Comparison of ENCODE assay signal across 9 cellular contexts in the genomic region with DNA sequence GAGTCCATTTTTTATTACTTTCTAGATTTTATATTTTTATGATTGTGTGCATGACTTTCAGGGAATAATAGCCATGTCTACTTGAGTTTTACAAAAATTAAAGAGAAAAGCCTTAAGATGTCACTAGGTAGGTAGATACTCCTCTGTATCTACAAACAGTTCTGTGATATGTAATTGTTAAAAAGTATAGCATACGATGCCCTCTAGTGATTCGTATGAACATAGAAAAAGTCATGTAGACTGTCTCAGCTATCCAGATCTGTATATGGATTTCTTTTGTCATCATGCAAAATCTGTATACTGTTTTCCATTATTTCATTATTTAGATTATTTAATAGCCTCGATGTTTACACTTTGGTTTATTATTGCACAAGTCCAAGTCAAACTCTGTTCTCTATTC.
DNase-seq lines count a peak whose midpoint lies in the region; ATAC-seq, FAIRE-seq and TF ChIP-seq lines count a peak whose summit lies in the region.
"Had no signal": no experiment of that assay in that cellular context is flagged by ENCODE, and none has a peak within 500 bp of the region (broad histone marks: within the 10 kb centered on the region; RNA-seq: fewer than 3 reads in every experiment).

No MANE protein-coding gene starts in this region.

- CTCF ChIA-PET in WTC11 (lab: Charles Lee) = no interaction called here

- H3F3A ChIP-seq in OCI-LY1 (ENCODE audit: insufficient read depth, low read length) = no peaks in the 10 kb centered on the region

- no peaks in the 10 kb centered on the region for H4K20me1 ChIP-seq in OCI-LY1 (ENCODE audit: insufficient read depth, low read length)
- no peaks in the 10 kb centered on the region for H4K20me1 ChIP-seq in fibroblast of lung (ENCODE audit: control insufficient read depth, extremely low read depth, insufficient read depth, low read length)

- FAIRE-seq in GM12891 (lab: Jason Lieb, UNC) = no peak

- no peak for TF ChIP-seq POLR2A in GM12891 (IDR thresholded peaks at IDR 0.05; ENCODE audit: low read depth, low read length)

- peak; percentile 54 for ATAC-seq in HG03457 (IDR thresholded peaks at IDR 0.05; ENCODE audit: unreplicated experiment)
- no peak for ATAC-seq in stimulated activated naive CD8-positive, alpha-beta T cell treated with anti-CD3 and anti-CD28 coated beads, Interleukin-15, Interleukin-2, amounts not matched to agents 100 U/mL and 50 U/mL, for 24 hours
- no peak for ATAC-seq in WTC11

- H3K79me2 ChIP-seq in OCI-LY1 (ENCODE audit: insufficient read depth, low read length) (no peaks in the 10 kb centered on the region), fibroblast of lung (ENCODE audit: control insufficient read depth, insufficient read depth, low read length) (no peaks in the 10 kb centered on the region)

- H3K4me2 ChIP-seq in OCI-LY1 (ENCODE audit: low read length) (no peak overlapping the region), fibroblast of lung (ENCODE audit: extremely low read depth, insufficient read depth, low read length) (no peak overlapping the region)

- DNase-seq in AG09319 (ENCODE audit: extremely low read depth, low read depth) = no peak
- peak; percentile 11 to 53 for DNase-seq in fibroblast of lung (ENCODE audit: low read depth in 2 of 2)
- DNase-seq in stimulated activated CD4-positive, alpha-beta T cell treated with anti-CD3 and anti-CD28 coated beads, Interleukin-15, amount 100 ng/mL, for 24 hours = no peak
- no peak for DNase-seq in GM12891 (ENCODE audit: insufficient read length, low spot score)
- DNase-seq in stimulated activated naive CD8-positive, alpha-beta T cell treated with anti-CD3 and anti-CD28 coated beads, Interleukin-15, Interleukin-2, amounts not matched to agents 100 U/mL and 50 U/mL, for 24 hours = no peak
- no peak for DNase-seq in WTC11 (ENCODE audit: low spot score)
- DNase-seq: stimulated activated CD4-positive, alpha-beta T cell treated with anti-CD3 and anti-CD28 coated beads, Interleukin-2, amount 100 ng/mL, for 48 hours had no signal

- H3K9me3 ChIP-seq in OCI-LY1 (ENCODE audit: low read length) (no peaks in the 10 kb centered on the region), fibroblast of lung (ENCODE audit: control insufficient read depth, insufficient read depth, low read depth, low read length) (no peaks in the 10 kb centered on the region)

- no peaks in the 10 kb centered on the region for H3K36me3 Mint-ChIP-seq in WTC11

- H3K27me3 Mint-ChIP-seq in WTC11 (ENCODE audit: low read depth) = no peaks in the 10 kb centered on the region

- H3K27me3 ChIP-seq in OCI-LY1 (ENCODE audit: insufficient read depth, low read length) (no peaks in the 10 kb centered on the region), fibroblast of lung (ENCODE audit: control insufficient read depth, insufficient read depth, low read length) (no peaks in the 10 kb centered on the region)

- no peak overlapping the region for H3K4me3 Mint-ChIP-seq in WTC11

- no peaks in the 10 kb centered on the region for H3K9me2 ChIP-seq in OCI-LY1 (ENCODE audit: low read depth, low read length)

- POLR2A ChIA-PET in WTC11 (lab: Charles Lee) = no interaction called here

- peaks cover under 1% of the 10 kb centered on the region for H3K4me1 Mint-ChIP-seq in WTC11

- H3K27ac ChIP-seq in OCI-LY1 (ENCODE audit: low read depth, low read length, poor library complexity, severe bottlenecking) (no peak overlapping the region), fibroblast of lung (ENCODE audit: insufficient read depth, low read length) (no peak overlapping the region)

- H3K4me3 ChIP-seq in OCI-LY1 (ENCODE audit: low read depth, low read length, poor library complexity, severe bottlenecking) (no peak overlapping the region), fibroblast of lung (replicated peaks in 1 of 4; ENCODE audit: control extremely low read depth in 1 of 4, insufficient read depth in 1 of 4, low read depth in 3 of 4, low read length in 4 of 4) (no peak overlapping the region)

- H3K9ac ChIP-seq in OCI-LY1 (ENCODE audit: low read length) (no peak overlapping the region), fibroblast of lung (ENCODE audit: insufficient read depth, low read length) (no peak overlapping the region)

- H3K27ac Mint-ChIP-seq in WTC11 = no peak overlapping the region

- H3K4me1 ChIP-seq in OCI-LY1 (ENCODE audit: insufficient read depth, low read length, severe bottlenecking) (no peaks in the 10 kb centered on the region), fibroblast of lung (ENCODE audit: control insufficient read depth, extremely low read depth, insufficient read depth, low read length) (no peaks in the 10 kb centered on the region)

- H2AFZ ChIP-seq in OCI-LY1 (ENCODE audit: low read length) = no peak overlapping the region
- H2AFZ ChIP-seq in fibroblast of lung (ENCODE audit: low read length) = no peak overlapping the region

- H3K9me3 Mint-ChIP-seq in WTC11 = peaks cover 7% of the 10 kb centered on the region; the same call in 1 of the 2 replicates

- TF ChIP-seq CTCF in AG09319 (IDR thresholded peaks at IDR 0.05; ENCODE audit: low read depth, low read length) (peak; percentile 17), OCI-LY1 (IDR thresholded peaks at IDR 0.05; ENCODE audit: low read length) (peak; percentile 32; the same call in 1 of the 2 replicates), fibroblast of lung (conservative IDR thresholded peaks at IDR 0.05 in 1 of 2, IDR thresholded peaks at IDR 0.05 in 1 of 2; ENCODE audit: low read depth in 1 of 2, low read length in 2 of 2) (no peak), WTC11 (IDR thresholded peaks at IDR 0.05) (no peak)

- H3K36me3 ChIP-seq in OCI-LY1 (ENCODE audit: insufficient read depth, low read length) = no peaks in the 10 kb centered on the region
- no peaks in the 10 kb centered on the region for H3K36me3 ChIP-seq in fibroblast of lung (ENCODE audit: control insufficient read depth, insufficient read depth, low read length)

TF ChIP-seq in GM12891, 5 proteins besides CTCF, POLR2A, EP300 and RAD21:
- TF ChIP-seq POLR2AphosphoS5 (IDR thresholded peaks at IDR 0.05; ENCODE audit: low read depth, low read length) (no peak), POU2F2 (IDR thresholded peaks at IDR 0.05; ENCODE audit: low read depth, low read length) (no peak), TAF1 (IDR thresholded peaks at IDR 0.05; ENCODE audit: low read depth, low read length) (no peak), SPI1 (IDR thresholded peaks at IDR 0.05; ENCODE audit: low read depth, low read length) (no peak), PAX5 (IDR thresholded peaks at IDR 0.05; ENCODE audit: insufficient read depth, low read length, severe bottlenecking) (no peak)

TF ChIP-seq in WTC11, 78 proteins besides CTCF, POLR2A, EP300 and RAD21 (continues in another document):
- TF ChIP-seq, protein P1, sequence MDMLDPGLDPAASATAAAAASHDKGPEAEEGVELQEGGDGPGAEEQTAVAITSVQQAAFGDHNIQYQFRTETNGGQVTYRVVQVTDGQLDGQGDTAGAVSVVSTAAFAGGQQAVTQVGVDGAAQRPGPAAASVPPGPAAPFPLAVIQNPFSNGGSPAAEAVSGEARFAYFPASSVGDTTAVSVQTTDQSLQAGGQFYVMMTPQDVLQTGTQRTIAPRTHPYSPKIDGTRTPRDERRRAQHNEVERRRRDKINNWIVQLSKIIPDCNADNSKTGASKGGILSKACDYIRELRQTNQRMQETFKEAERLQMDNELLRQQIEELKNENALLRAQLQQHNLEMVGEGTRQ (CRISPR knock-in tag; IDR thresholded peaks at IDR 0.05) = no peak
- TF ChIP-seq FOXJ3 (CRISPR knock-in tag; IDR thresholded peaks at IDR 0.05; ENCODE audit: borderline replicate concordance) = no peak
- TF ChIP-seq, protein P2, sequence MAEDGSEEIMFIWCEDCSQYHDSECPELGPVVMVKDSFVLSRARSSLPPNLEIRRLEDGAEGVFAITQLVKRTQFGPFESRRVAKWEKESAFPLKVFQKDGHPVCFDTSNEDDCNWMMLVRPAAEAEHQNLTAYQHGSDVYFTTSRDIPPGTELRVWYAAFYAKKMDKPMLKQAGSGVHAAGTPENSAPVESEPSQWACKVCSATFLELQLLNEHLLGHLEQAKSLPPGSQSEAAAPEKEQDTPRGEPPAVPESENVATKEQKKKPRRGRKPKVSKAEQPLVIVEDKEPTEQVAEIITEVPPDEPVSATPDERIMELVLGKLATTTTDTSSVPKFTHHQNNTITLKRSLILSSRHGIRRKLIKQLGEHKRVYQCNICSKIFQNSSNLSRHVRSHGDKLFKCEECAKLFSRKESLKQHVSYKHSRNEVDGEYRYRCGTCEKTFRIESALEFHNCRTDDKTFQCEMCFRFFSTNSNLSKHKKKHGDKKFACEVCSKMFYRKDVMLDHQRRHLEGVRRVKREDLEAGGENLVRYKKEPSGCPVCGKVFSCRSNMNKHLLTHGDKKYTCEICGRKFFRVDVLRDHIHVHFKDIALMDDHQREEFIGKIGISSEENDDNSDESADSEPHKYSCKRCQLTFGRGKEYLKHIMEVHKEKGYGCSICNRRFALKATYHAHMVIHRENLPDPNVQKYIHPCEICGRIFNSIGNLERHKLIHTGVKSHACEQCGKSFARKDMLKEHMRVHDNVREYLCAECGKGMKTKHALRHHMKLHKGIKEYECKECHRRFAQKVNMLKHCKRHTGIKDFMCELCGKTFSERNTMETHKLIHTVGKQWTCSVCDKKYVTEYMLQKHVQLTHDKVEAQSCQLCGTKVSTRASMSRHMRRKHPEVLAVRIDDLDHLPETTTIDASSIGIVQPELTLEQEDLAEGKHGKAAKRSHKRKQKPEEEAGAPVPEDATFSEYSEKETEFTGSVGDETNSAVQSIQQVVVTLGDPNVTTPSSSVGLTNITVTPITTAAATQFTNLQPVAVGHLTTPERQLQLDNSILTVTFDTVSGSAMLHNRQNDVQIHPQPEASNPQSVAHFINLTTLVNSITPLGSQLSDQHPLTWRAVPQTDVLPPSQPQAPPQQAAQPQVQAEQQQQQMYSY (CRISPR knock-in tag; IDR thresholded peaks at IDR 0.05) = no peak
- TF ChIP-seq ZNF263 (CRISPR knock-in tag; IDR thresholded peaks at IDR 0.05; ENCODE audit: low read depth) = no peak
- TF ChIP-seq CBFB (CRISPR knock-in tag; IDR thresholded peaks at IDR 0.05; ENCODE audit: low read depth) = no peak
- TF ChIP-seq, protein P3, sequence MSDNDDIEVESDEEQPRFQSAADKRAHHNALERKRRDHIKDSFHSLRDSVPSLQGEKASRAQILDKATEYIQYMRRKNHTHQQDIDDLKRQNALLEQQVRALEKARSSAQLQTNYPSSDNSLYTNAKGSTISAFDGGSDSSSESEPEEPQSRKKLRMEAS (CRISPR knock-in tag; IDR thresholded peaks at IDR 0.05) = no peak

Comparison
In these comparisons a context has a peak if more than half of its experiments do, and no peak if none do; other contexts are left out.
1. DNase-seq: peak in fibroblast of lung (2 of 2); none in AG09319 (single experiment), stimulated activated CD4-positive, alpha-beta T cell treated with anti-CD3 and anti-CD28 coated beads, Interleukin-15, amount 100 ng/mL, for 24 hours (single experiment), GM12891 (single experiment), stimulated activated naive CD8-positive, alpha-beta T cell treated with anti-CD3 and anti-CD28 coated beads, Interleukin-15, Interleukin-2, amounts not matched to agents 100 U/mL and 50 U/mL, for 24 hours (single experiment) and WTC11 (single experiment).
2. CTCF ChIP-seq: peak in AG09319 (single experiment) and OCI-LY1 (single experiment); none in fibroblast of lung (0 of 2) and WTC11 (single experiment).